Comparison of ENCODE assay signal across 25 cellular contexts in the genomic region with DNA sequence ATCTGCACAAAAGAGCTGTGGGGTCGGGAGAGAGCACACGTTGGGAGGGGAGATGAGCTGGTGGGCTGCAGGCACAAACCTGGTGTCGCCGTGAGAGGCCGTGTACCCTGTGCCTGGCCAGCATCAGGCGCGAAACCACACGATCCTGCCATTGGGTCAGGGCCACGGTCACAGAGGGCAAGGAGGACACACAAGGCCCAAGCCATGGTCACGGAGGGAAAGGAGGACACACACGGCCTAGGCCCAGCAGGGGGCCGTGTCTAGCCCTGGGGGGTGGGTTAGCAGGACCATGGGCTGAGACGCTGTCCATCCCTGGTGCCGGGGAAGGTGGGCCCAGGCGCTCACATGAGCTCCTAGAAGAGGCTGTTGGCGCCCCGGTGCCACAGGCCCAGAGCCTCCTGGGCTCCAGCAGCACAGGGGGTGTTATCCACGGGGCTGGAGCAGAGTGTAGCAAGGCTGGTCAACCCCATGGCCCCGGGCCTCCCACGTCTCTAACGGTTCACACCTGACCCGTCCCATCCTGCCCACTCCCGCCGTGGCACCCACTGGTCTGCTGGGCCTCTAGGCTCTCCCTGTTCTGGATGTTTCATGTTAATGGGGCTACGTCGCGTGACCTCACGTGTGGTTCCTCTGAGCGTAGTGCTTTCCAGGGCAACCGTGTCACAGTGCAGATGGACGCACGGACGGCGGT. TPM values are rescaled to one million over a fixed set of nuclear protein-coding genes. Genes with fewer than 3 reads are reported as not detected.
"Had no signal": no experiment of that assay in that cellular context is flagged by ENCODE, and none has a peak within 500 bp of the region (broad histone marks: within the 10 kb centered on the region; RNA-seq: fewer than 3 reads in every experiment).

No MANE protein-coding gene starts in this region.

- H3K4me1 ChIP-seq: ascending aorta had no signal

- ATAC-seq: activated naive CD4-positive, alpha-beta T cell treated with anti-CD3 and anti-CD28 coated beads, Interleukin-2, amount 50 U/mL, for 72 hours; activated naive CD8-positive, alpha-beta T cell treated with anti-CD3 and anti-CD28 coated beads, Interleukin-2, amount 50 U/mL, for 24 hours; activated T-cell treated with anti-CD3 and anti-CD28 coated beads, Interleukin-2, amount 50 U/mL, for 4 hours; PC-3; T-helper 17 cell had no signal

- H3K36me3 Mint-ChIP-seq: activated naive CD4-positive, alpha-beta T cell treated with anti-CD3 and anti-CD28 coated beads, Interleukin-2, amount 50 U/mL, for 72 hours had no signal

- DNase-seq: activated CD4-positive, alpha-beta memory T cell treated with anti-CD3 and anti-CD28 coated beads, Interleukin-2, amount 10 ng/mL, durations not matched to agents 7 days and 5 days; activated CD4-positive, alpha-beta T cell treated with anti-CD3 and anti-CD28 coated beads, Interleukin-2, amount 50 U/mL, for 1 hour; activated CD4-positive, CD25-positive, alpha-beta regulatory T cell; activated CD8-positive, alpha-beta memory T cell treated with anti-CD3 and anti-CD28 coated beads, Interleukin-2, amount 50 U/mL, for 48 hours; activated effector memory CD4-positive, alpha-beta T cell treated with anti-CD3 and anti-CD28 coated beads, Interleukin-2, amount 50 U/mL, for 16 hours; activated naive CD4-positive, alpha-beta T cell treated with Interleukin-2 at 50 U/mL for 16 hours; activated naive CD8-positive, alpha-beta T cell treated with anti-CD3 and anti-CD28 coated beads, Interleukin-2, amount 50 U/mL, for 24 hours; activated T-cell treated with anti-CD3 and anti-CD28 coated beads, Interleukin-2, amount 50 U/mL, for 4 hours; amniotic stem cell; NCI-H1092 treated with DMSO at 0.1 percent for 48 hours; NCI-H1436; NCI-H1694 treated with DMSO at 0.1 percent for 48 hours; NCI-H2029 treated with DMSO at 0.1 percent for 48 hours; NCI-H524; PC-3; SIG-M5; T-helper 17 cell; T-helper 9 cell had no signal

- H3K9me3 ChIP-seq: ascending aorta had no signal

- H3K4me1 Mint-ChIP-seq: activated naive CD8-positive, alpha-beta T cell treated with anti-CD3 and anti-CD28 coated beads, Interleukin-2, amount 50 U/mL, for 24 hours; brain; IgD-negative memory B cell; T-helper 17 cell had no signal

- H3K9me3 Mint-ChIP-seq: activated CD4-positive, alpha-beta memory T cell treated with anti-CD3 and anti-CD28 coated beads, Interleukin-2, amount 10 ng/mL, durations not matched to agents 7 days and 5 days; activated naive CD4-positive, alpha-beta T cell treated with anti-CD3 and anti-CD28 coated beads, Interleukin-2, amount 50 U/mL, for 72 hours; activated naive CD8-positive, alpha-beta T cell treated with anti-CD3 and anti-CD28 coated beads, Interleukin-2, amount 50 U/mL, for 24 hours; activated T-cell treated with anti-CD3 and anti-CD28 coated beads, Interleukin-2, amount 50 U/mL, for 4 hours; brain; IgD-negative memory B cell had no signal

- H3K27ac Mint-ChIP-seq: activated CD4-positive, alpha-beta memory T cell treated with anti-CD3 and anti-CD28 coated beads, Interleukin-2, amount 10 ng/mL, durations not matched to agents 7 days and 5 days; activated naive CD4-positive, alpha-beta T cell treated with anti-CD3 and anti-CD28 coated beads, Interleukin-2, amount 50 U/mL, for 72 hours; activated naive CD8-positive, alpha-beta T cell treated with anti-CD3 and anti-CD28 coated beads, Interleukin-2, amount 50 U/mL, for 24 hours; brain; T-helper 17 cell had no signal

- H3K27ac ChIP-seq: ascending aorta, KMS-11, VCaP had no signal

- H3K4me3 Mint-ChIP-seq: activated CD4-positive, alpha-beta memory T cell treated with anti-CD3 and anti-CD28 coated beads, Interleukin-2, amount 10 ng/mL, durations not matched to agents 7 days and 5 days; activated naive CD8-positive, alpha-beta T cell treated with anti-CD3 and anti-CD28 coated beads, Interleukin-2, amount 50 U/mL, for 24 hours; activated T-cell treated with anti-CD3 and anti-CD28 coated beads, Interleukin-2, amount 50 U/mL, for 4 hours; brain had no signal

- H3K4me3 ChIP-seq: ascending aorta had no signal

- H3K27me3 Mint-ChIP-seq: activated CD4-positive, alpha-beta memory T cell treated with anti-CD3 and anti-CD28 coated beads, Interleukin-2, amount 10 ng/mL, durations not matched to agents 7 days and 5 days; activated naive CD8-positive, alpha-beta T cell treated with anti-CD3 and anti-CD28 coated beads, Interleukin-2, amount 50 U/mL, for 24 hours; brain; IgD-negative memory B cell; T-helper 17 cell had no signal

- H3K27me3 ChIP-seq: ascending aorta had no signal

RNA-seq across cellular contexts. Expression of gene CCDC154, which starts 7.5 kb away (rescaled TPM):
- total RNA-seq: ascending aorta, PC-3 had no signal

RNA-seq across cellular contexts. Expression of gene PERCC1, which starts 21.0 kb away (rescaled TPM):
- total RNA-seq: activated CD4-positive, alpha-beta memory T cell treated with anti-CD3 and anti-CD28 coated beads, Interleukin-2, amount 10 ng/mL, durations not matched to agents 7 days and 5 days; ascending aorta; MCF 10A; PC-3; T-helper 17 cell had no signal

RNA-seq across cellular contexts. Expression of gene PTX4, which starts 36.9 kb away (rescaled TPM):
- total RNA-seq: activated CD4-positive, alpha-beta memory T cell treated with anti-CD3 and anti-CD28 coated beads, Interleukin-2, amount 10 ng/mL, durations not matched to agents 7 days and 5 days; activated naive CD4-positive, alpha-beta T cell treated with anti-CD3 and anti-CD28 coated beads, Interleukin-2, amount 50 U/mL, for 72 hours; ascending aorta; MCF 10A; T-helper 17 cell had no signal
